In genomic region chr2:47688561-47688960, GRCh38 we compare ENCODE assay signal across 12 cellular contexts.
DNase-seq lines count a peak whose midpoint lies in the region; ATAC-seq and TF ChIP-seq lines count a peak whose summit lies in the region.
"Had no signal": no experiment of that assay in that cellular context is flagged by ENCODE, and none has a peak within 500 bp of the region (broad histone marks: within the 10 kb centered on the region; RNA-seq: fewer than 3 reads in every experiment).

No MANE protein-coding gene starts in this region.

- H3K9me3 ChIP-seq in OCI-LY1 (ENCODE audit: low read length): peaks cover 8% of the 10 kb centered on the region
- H3K9me3 ChIP-seq in left lung: peaks cover 0 to 6% of the 10 kb centered on the region in 2 donors
- H3K9me3 ChIP-seq: sigmoid colon had no signal

- H3K9me2 ChIP-seq in OCI-LY1 (ENCODE audit: low read depth, low read length): no peaks in the 10 kb centered on the region

- no peaks in the 10 kb centered on the region for H3F3A ChIP-seq in OCI-LY1 (ENCODE audit: insufficient read depth, low read length)

- H3K79me2 ChIP-seq in OCI-LY1 (ENCODE audit: insufficient read depth, low read length): no peaks in the 10 kb centered on the region

- H3K4me3 ChIP-seq in OCI-LY1 (ENCODE audit: low read depth, low read length, poor library complexity, severe bottlenecking) (no peak overlapping the region), left lung (no peak overlapping the region)
- H3K4me3 ChIP-seq: sigmoid colon had no signal

- H3K27ac ChIP-seq in OCI-LY1 (ENCODE audit: low read depth, low read length, poor library complexity, severe bottlenecking) (peak overlapping the region; percentile 71), left lung (no peak overlapping the region)
- H3K27ac ChIP-seq: sigmoid colon had no signal

- H3K9ac ChIP-seq in OCI-LY1 (ENCODE audit: low read length): no peak overlapping the region

- DNase-seq in DMS79 treated with DMSO at 0.1 percent for 48 hours (lab: John Stamatoyannopoulos, UW) (peak; percentile 5), DMS79 (lab: John Stamatoyannopoulos, UW) (no peak), left lung (no peak), left cardiac atrium (no peak), ureter (ENCODE audit: low spot score) (no peak)
- DNase-seq: activated CD4-positive, alpha-beta T cell treated with anti-CD3 and anti-CD28 coated beads for 48 hours; activated gamma-delta T cell; Kasumi-1; sigmoid colon had no signal

- H3K4me2 ChIP-seq in OCI-LY1 (ENCODE audit: low read length): no peak overlapping the region

- TF ChIP-seq EP300 in Ishikawa (IDR thresholded peaks at IDR 0.05; ENCODE audit: borderline replicate concordance): no peak

- intact Hi-C loops in left lung (cut with DNase I): no loop called here
- intact Hi-C loops in left cardiac atrium (cut with DNase I): no loop called here

- no peaks in the 10 kb centered on the region for H4K20me1 ChIP-seq in OCI-LY1 (ENCODE audit: insufficient read depth, low read length)

- TF ChIP-seq RAD21 in Ishikawa (IDR thresholded peaks at IDR 0.05; ENCODE audit: low read depth): no peak

- H3K4me1 ChIP-seq in OCI-LY1 (ENCODE audit: insufficient read depth, low read length, severe bottlenecking): peaks cover 33% of the 10 kb centered on the region
- no peaks in the 10 kb centered on the region for H3K4me1 ChIP-seq in left lung
- H3K4me1 ChIP-seq: sigmoid colon had no signal

- TF ChIP-seq CTCF in OCI-LY1 (IDR thresholded peaks at IDR 0.05; ENCODE audit: low read length) (no peak), left lung (IDR thresholded peaks at IDR 0.05) (no peak)

- ATAC-seq in left lung (peak; percentile 19), GM18907 (IDR thresholded peaks at IDR 0.05; ENCODE audit: unreplicated experiment) (no peak), left cardiac atrium (no peak)

- H3K27me3 ChIP-seq in OCI-LY1 (ENCODE audit: insufficient read depth, low read length) (no peaks in the 10 kb centered on the region), left lung (no peaks in the 10 kb centered on the region)
- H3K27me3 ChIP-seq: sigmoid colon had no signal

- H3K36me3 ChIP-seq in OCI-LY1 (ENCODE audit: insufficient read depth, low read length) (no peaks in the 10 kb centered on the region), left lung (no peaks in the 10 kb centered on the region)
- H3K36me3 ChIP-seq: sigmoid colon had no signal

- peak overlapping the region; percentile 84; the same call in 1 of the 2 replicates for H2AFZ ChIP-seq in OCI-LY1 (ENCODE audit: low read length)

TF ChIP-seq in Ishikawa, 13 proteins besides CTCF, POLR2A, EP300 and RAD21:
- TF ChIP-seq TCF12 (IDR thresholded peaks at IDR 0.05; ENCODE audit: low read depth): no peak
- no peak for TF ChIP-seq MAX (IDR thresholded peaks at IDR 0.05)
- TF ChIP-seq NFIC (IDR thresholded peaks at IDR 0.05): peak; percentile 30; the same call in 1 of the 2 replicates
